In genomic region chr6:167268683-167269280, GRCh38 we compare ENCODE assay signal across 31 cellular contexts. TPM values are rescaled to one million over a fixed set of nuclear protein-coding genes. Genes with fewer than 3 reads are reported as not detected.
A peak's percentile ranks its signal among the peaks of the same experiment; 100 is the strongest.
DNase-seq lines count a peak whose midpoint lies in the region; ATAC-seq and TF ChIP-seq lines count a peak whose summit lies in the region.
"Had no signal": no experiment of that assay in that cellular context is flagged by ENCODE, and none has a peak within 500 bp of the region (broad histone marks: within the 10 kb centered on the region; RNA-seq: fewer than 3 reads in every experiment).

No MANE protein-coding gene starts in this region.

- no peaks in the 10 kb centered on the region for H3F3A ChIP-seq in smooth muscle cell (ENCODE audit: low read depth)

- H3K4me2 ChIP-seq in smooth muscle cell = no peak overlapping the region
- H3K4me2 ChIP-seq: BLaER1 treated with 17β-estradiol and CSF1 and Interleukin-3, amounts not matched to agents 10 nM and 100 nM had no signal

- no peaks in the 10 kb centered on the region for H4K20me1 ChIP-seq in smooth muscle cell (ENCODE audit: low read depth)
- H4K20me1 ChIP-seq: BLaER1 treated with 17β-estradiol and CSF1 and Interleukin-3, amounts not matched to agents 10 nM and 100 nM had no signal

- H3K27ac ChIP-seq in right lobe of liver (peak overlapping the region; percentile 63 to 97 (median 91)), smooth muscle cell (ENCODE audit: low read depth) (no peak overlapping the region)
- H3K27ac ChIP-seq: BLaER1 treated with 17β-estradiol and CSF1 and Interleukin-3, amounts not matched to agents 10 nM and 100 nM; gastroesophageal sphincter had no signal

- no peak overlapping the region for H3K4me3 Mint-ChIP-seq in brain
- H3K4me3 Mint-ChIP-seq: activated naive CD8-positive, alpha-beta T cell; activated T-cell treated with anti-CD3 and anti-CD28 coated beads, Interleukin-2, amount 50 U/mL, for 24 hours; immature natural killer cell; naive B cell; stimulated activated memory B cell treated with anti-CD40 and anti-IgM and Interleukin-4, amounts not matched to agents 10 μg/mL and 1 μg/mL and 100 μg/mL, for 72 hours had no signal

- TF ChIP-seq CTCF in brain (conservative IDR thresholded peaks at IDR 0.05) (no peak), right lobe of liver (IDR thresholded peaks at IDR 0.05) (no peak), smooth muscle cell (IDR thresholded peaks at IDR 0.05; ENCODE audit: borderline replicate concordance, insufficient read depth, poor library complexity, severe bottlenecking) (no peak)

- H3K9me3 ChIP-seq in right lobe of liver = no peaks in the 10 kb centered on the region
- H3K9me3 ChIP-seq in smooth muscle cell (replicated peaks; ENCODE audit: low read depth) = no peaks in the 10 kb centered on the region
- H3K9me3 ChIP-seq: BLaER1 treated with 17β-estradiol and CSF1 and Interleukin-3, amounts not matched to agents 10 nM and 100 nM; gastroesophageal sphincter had no signal

- intact Hi-C loops in right lobe of liver (cut with DNase I) (no loop called here), posterior vena cava (cut with DNase I) (no loop called here)

- no peaks in the 10 kb centered on the region for H3K36me3 Mint-ChIP-seq in brain
- H3K36me3 Mint-ChIP-seq: activated naive CD8-positive, alpha-beta T cell; immature natural killer cell; stimulated activated memory B cell treated with anti-CD40 and anti-IgM and Interleukin-4, amounts not matched to agents 10 μg/mL and 1 μg/mL and 100 μg/mL, for 72 hours had no signal

- DNase-seq in right lobe of liver (peak; percentile 64 to 89 (median 81)), smooth muscle cell (lab: John Stamatoyannopoulos, UW; ENCODE audit: unreplicated experiment) (no peak), posterior vena cava (ENCODE audit: low spot score) (no peak), MV-4-11 (lab: John Stamatoyannopoulos, UW) (no peak), NCI-H146 treated with DMSO at 0.1 percent for 48 hours (lab: John Stamatoyannopoulos, UW; ENCODE audit: unreplicated experiment) (no peak)
- DNase-seq: activated CD4-positive, CD25-positive, alpha-beta regulatory T cell; activated effector memory CD4-positive, alpha-beta T cell treated with anti-CD3 and anti-CD28 coated beads, Interleukin-2, amount 50 U/mL, for 16 hours; activated T-cell treated with anti-CD3 and anti-CD28 coated beads, Interleukin-2, amount 50 U/mL, for 24 hours; anterior cingulate cortex; DMS53; hippocampal formation; immature natural killer cell; IMR-90; left ventricle myocardium superior; midbrain; naive B cell; NCI-H1092 treated with DMSO at 0.1 percent for 48 hours; NCI-H187 treated with DMSO at 0.1 percent for 48 hours; NCI-H524; occipital lobe had no signal

- peak overlapping the region; percentile 23 to 93 (median 46) for H3K27ac Mint-ChIP-seq in brain
- H3K27ac Mint-ChIP-seq: activated naive CD8-positive, alpha-beta T cell; activated T-cell treated with anti-CD3 and anti-CD28 coated beads, Interleukin-2, amount 50 U/mL, for 24 hours; immature natural killer cell; naive B cell; stimulated activated memory B cell treated with anti-CD40 and anti-IgM and Interleukin-4, amounts not matched to agents 10 μg/mL and 1 μg/mL and 100 μg/mL, for 72 hours had no signal

- no peaks in the 10 kb centered on the region for H3K36me3 ChIP-seq in right lobe of liver
- H3K36me3 ChIP-seq in smooth muscle cell (ENCODE audit: low read depth) = no peaks in the 10 kb centered on the region
- H3K36me3 ChIP-seq: BLaER1 treated with 17β-estradiol and CSF1 and Interleukin-3, amounts not matched to agents 10 nM and 100 nM; gastroesophageal sphincter had no signal

- H3K27me3 Mint-ChIP-seq in brain = peaks cover 10% of the 10 kb centered on the region

- H2AFZ ChIP-seq in smooth muscle cell (ENCODE audit: low read depth) = peak overlapping the region; percentile 30

- TF ChIP-seq POLR2A in right lobe of liver (IDR thresholded peaks at IDR 0.05) = peak; percentile 54

- no peak overlapping the region for H3K9ac ChIP-seq in smooth muscle cell (ENCODE audit: low read depth)
- H3K9ac ChIP-seq: BLaER1 treated with 17β-estradiol and CSF1 and Interleukin-3, amounts not matched to agents 10 nM and 100 nM had no signal

- H3K79me2 ChIP-seq in smooth muscle cell (ENCODE audit: low read depth) = no peaks in the 10 kb centered on the region

- H3K4me1 ChIP-seq in right lobe of liver = peaks cover 0 to 9% (median 2%) of the 10 kb centered on the region in 4 donors
- no peaks in the 10 kb centered on the region for H3K4me1 ChIP-seq in smooth muscle cell (ENCODE audit: low read depth)
- H3K4me1 ChIP-seq: BLaER1 treated with 17β-estradiol and CSF1 and Interleukin-3, amounts not matched to agents 10 nM and 100 nM; gastroesophageal sphincter had no signal

- H3K27me3 ChIP-seq in right lobe of liver (no peaks in the 10 kb centered on the region), smooth muscle cell (ENCODE audit: low read depth) (no peaks in the 10 kb centered on the region)
- H3K27me3 ChIP-seq: BLaER1 treated with 17β-estradiol and CSF1 and Interleukin-3, amounts not matched to agents 10 nM and 100 nM had no signal

- ATAC-seq in HG03520 (IDR thresholded peaks at IDR 0.05; ENCODE audit: unreplicated experiment) = peak; percentile 53
- peak; percentile 92 to 94 (median 92) for ATAC-seq in right lobe of liver
- ATAC-seq in GM19035 (IDR thresholded peaks at IDR 0.05; ENCODE audit: unreplicated experiment) = no peak
- ATAC-seq: gastroesophageal sphincter; left ventricle myocardium superior; stimulated activated memory B cell treated with anti-CD40 and anti-IgM and Interleukin-4, amounts not matched to agents 10 μg/mL and 1 μg/mL and 100 μg/mL, for 72 hours had no signal

- H3K9me3 Mint-ChIP-seq in brain = peaks cover 0 to 6% (median 2%) of the 10 kb centered on the region in 5 experiments
- H3K9me3 Mint-ChIP-seq: activated T-cell treated with anti-CD3 and anti-CD28 coated beads, Interleukin-2, amount 50 U/mL, for 24 hours; immature natural killer cell; stimulated activated memory B cell treated with anti-CD40 and anti-IgM and Interleukin-4, amounts not matched to agents 10 μg/mL and 1 μg/mL and 100 μg/mL, for 72 hours had no signal

- peaks cover 36% of the 10 kb centered on the region for H3K4me1 Mint-ChIP-seq in brain
- H3K4me1 Mint-ChIP-seq: immature natural killer cell; naive B cell; stimulated activated memory B cell treated with anti-CD40 and anti-IgM and Interleukin-4, amounts not matched to agents 10 μg/mL and 1 μg/mL and 100 μg/mL, for 72 hours had no signal

- 20% methylated on average over 16 of the region's 20 CpGs for WGBS in right lobe of liver (ENCODE audit: insufficient coverage, low coverage, low lambda C conversion rate, missing lambda C conversion rate)
- WGBS in smooth muscle cell (ENCODE audit: low lambda C conversion rate) = 78% methylated on average over 19 of the region's 20 CpGs

- H3K4me3 ChIP-seq in right lobe of liver (peak overlapping the region in 2 of 3 donors; percentile 23 to 47), smooth muscle cell (no peak overlapping the region)
- H3K4me3 ChIP-seq: BLaER1 treated with 17β-estradiol and CSF1 and Interleukin-3, amounts not matched to agents 10 nM and 100 nM; gastroesophageal sphincter had no signal

RNA-seq across cellular contexts. Expression of gene UNC93A, which starts 22.3 kb away (rescaled TPM):
- polyA plus RNA-seq in brain (ENCODE audit: insufficient read depth, low read depth, low replicate concordance) (not detected), smooth muscle cell (not detected in 2 replicates)
- total RNA-seq in right lobe of liver (10 to 100 TPM in 1 of 6 experiments, 1 to 10 TPM in 5; 1.4 to 15.8 (median 4.9) TPM), smooth muscle cell (1.5 TPM in 1 of 2 replicates, not detected in the other), posterior vena cava (not detected)
- total RNA-seq: bronchial epithelial cell; gastroesophageal sphincter; IMR-90; left ventricle myocardium superior; occipital lobe; subcutaneous adipose tissue; T-helper 1 cell treated with Interleukin-12 subunit alpha and Interleukin-12 subunit beta and Interleukin-4 antibody, amounts not matched to agents 30 ng/mL and 1 ng/mL, for 36 hours; ureter had no signal
- polyA plus RNA-seq: immature natural killer cell, IMR-90 had no signal

RNA-seq across cellular contexts. Expression of gene TTLL2, which starts 56.1 kb away (rescaled TPM):
- polyA plus RNA-seq in brain (ENCODE audit: insufficient read depth, low read depth, low replicate concordance) (not detected), smooth muscle cell (not detected in 2 replicates)
- total RNA-seq in right lobe of liver (not detected), smooth muscle cell (not detected in 2 replicates), posterior vena cava (not detected)
- total RNA-seq: bronchial epithelial cell; gastroesophageal sphincter; IMR-90; left ventricle myocardium superior; subcutaneous adipose tissue; T-helper 1 cell treated with Interleukin-12 subunit alpha and Interleukin-12 subunit beta and Interleukin-4 antibody, amounts not matched to agents 30 ng/mL and 1 ng/mL, for 36 hours; ureter had no signal
- polyA plus RNA-seq: immature natural killer cell, IMR-90 had no signal

Comparison
In these comparisons a context has a peak if more than half of its experiments do, and no peak if none do; other contexts are left out.
1. DNase-seq: peak in right lobe of liver (3 of 3); none in smooth muscle cell (single experiment), posterior vena cava (single experiment), MV-4-11 (single experiment) and NCI-H146 treated with DMSO at 0.1 percent for 48 hours (single experiment).